In the genomic region with DNA sequence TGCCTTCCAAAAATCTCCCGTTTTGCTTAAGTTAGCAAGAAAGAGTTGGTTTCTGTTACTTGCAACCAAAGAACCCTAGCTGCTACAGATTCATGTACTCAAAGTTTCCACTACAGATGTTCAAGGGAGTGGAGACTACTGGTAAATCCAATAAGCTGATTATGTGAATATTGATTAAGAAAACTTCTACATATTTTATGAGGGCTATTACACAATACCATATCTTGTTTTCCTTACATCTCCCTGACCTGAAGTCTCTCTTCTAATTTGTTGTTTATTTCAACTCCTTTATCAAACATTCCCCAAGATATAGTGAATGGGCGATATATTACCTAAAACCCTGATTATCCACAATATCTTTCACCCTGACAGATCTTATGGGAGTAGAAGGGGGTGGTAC, we compare ENCODE assay signal across 23 cellular contexts.
DNase-seq lines count a peak whose midpoint lies in the region; ATAC-seq, FAIRE-seq and TF ChIP-seq lines count a peak whose summit lies in the region.
"Had no signal": no experiment of that assay in that cellular context is flagged by ENCODE, and none has a peak within 500 bp of the region (broad histone marks: within the 10 kb centered on the region; RNA-seq: fewer than 3 reads in every experiment).

No MANE protein-coding gene starts in this region.

- POLR2A ChIA-PET in K562 (lab: Yijun Ruan, JAX) = no interaction called here

- no peak for TF ChIP-seq EP300 in K562 (IDR thresholded peaks at IDR 0.05; ENCODE audit: low read length)

- H3K4me3 Mint-ChIP-seq in T-helper 1 cell treated with Interleukin-12 subunit alpha and Interleukin-12 subunit beta and Interleukin-4 antibody, amounts not matched to agents 30 μg/mL and 1 μg/mL, for 36 hours = no peak overlapping the region
- H3K4me3 Mint-ChIP-seq: B cell; CD4-positive, CD25-positive, alpha-beta regulatory T cell; CD8-positive, alpha-beta T cell; HFFc6 had no signal

- H3K9ac ChIP-seq in DND-41 (ENCODE audit: low read depth, low read length) (peak overlapping the region; percentile 52), K562 (ENCODE audit: insufficient read depth in 1 of 2, low read depth in 2 of 2, low read length in 2 of 2) (no peak overlapping the region)
- H3K9ac ChIP-seq: BLaER1 had no signal

- H3K4me1 Mint-ChIP-seq in T-helper 1 cell treated with Interleukin-12 subunit alpha and Interleukin-12 subunit beta and Interleukin-4 antibody, amounts not matched to agents 30 μg/mL and 1 μg/mL, for 36 hours (ENCODE audit: low read depth) = peaks cover 30% of the 10 kb centered on the region
- H3K4me1 Mint-ChIP-seq: B cell had no signal

- H3K4me3 ChIP-seq in DND-41 (ENCODE audit: low read depth in 1 of 2, low read length in 2 of 2) (peak overlapping the region in 1 of 2 experiments; percentile 42; a peak in 2 of 4 replicates), K562 (no peak overlapping the region)
- H3K4me3 ChIP-seq: BLaER1, GM12878, HAP-1 had no signal

- H3K36me3 ChIP-seq in DND-41 (ENCODE audit: insufficient read depth, low read length) (no peaks in the 10 kb centered on the region), K562 (ENCODE audit: control insufficient read depth, insufficient read depth, low read length) (no peaks in the 10 kb centered on the region)
- H3K36me3 ChIP-seq: BLaER1, HAP-1 had no signal

- peaks cover 64% of the 10 kb centered on the region for H3K4me1 ChIP-seq in DND-41 (ENCODE audit: insufficient read depth, low read length)
- H3K4me1 ChIP-seq in K562 (replicated peaks in 1 of 2; ENCODE audit: control insufficient read depth in 2 of 2, insufficient read depth in 2 of 2, low read length in 2 of 2) = peaks cover 0 to 6% of the 10 kb centered on the region in 2 experiments; a peak in 2 of 5 replicates
- H3K4me1 ChIP-seq: Caco-2, HAP-1 had no signal

- TF ChIP-seq CTCF in DND-41 (IDR thresholded peaks at IDR 0.05; ENCODE audit: borderline replicate concordance, extremely low read depth, low read length, poor library complexity, severe bottlenecking) = no peak
- TF ChIP-seq CTCF in K562 (IDR thresholded peaks at IDR 0.05 in 2 of 3, conservative IDR thresholded peaks at IDR 0.05 in 1 of 3; ENCODE audit: insufficient read depth in 2 of 3, low read depth in 1 of 3, low read length in 3 of 3) = no peak

- CTCF ChIA-PET in K562 (lab: Yijun Ruan, JAX; ENCODE audit: low intra/inter-chr PET ratio) = interaction anchor here (0.6 kb wide), 1 partner anchor 1198 kb away, joined by 3 read pairs; no protein-coding TSS in a partner anchor

- TF ChIP-seq POLR2A in K562 (conservative IDR thresholded peaks at IDR 0.05) = no peak

- H3K27ac ChIP-seq in DND-41 (ENCODE audit: low read length) (peak overlapping the region; percentile 93), K562 (ENCODE audit: extremely low read depth, low read depth, low read length) (no peak overlapping the region)
- H3K27ac ChIP-seq: 22Rv1, BLaER1, C4-2B had no signal

- ATAC-seq in DND-41 (ENCODE audit: insufficient read depth, low read depth) (no peak), K562 (no peak), HG03354 (IDR thresholded peaks at IDR 0.05; ENCODE audit: poor library complexity, severe bottlenecking, unreplicated experiment) (no peak)
- ATAC-seq: CD8-positive, alpha-beta T cell; GM12878 had no signal

- no peaks in the 10 kb centered on the region for H3K27me3 Mint-ChIP-seq in T-helper 1 cell treated with Interleukin-12 subunit alpha and Interleukin-12 subunit beta and Interleukin-4 antibody, amounts not matched to agents 30 μg/mL and 1 μg/mL, for 36 hours (ENCODE audit: low read depth)
- H3K27me3 Mint-ChIP-seq: CD4-positive, CD25-positive, alpha-beta regulatory T cell had no signal

- H3K36me3 Mint-ChIP-seq in T-helper 1 cell treated with Interleukin-12 subunit alpha and Interleukin-12 subunit beta and Interleukin-4 antibody, amounts not matched to agents 30 μg/mL and 1 μg/mL, for 36 hours (ENCODE audit: low read depth) = peaks cover 8% of the 10 kb centered on the region
- H3K36me3 Mint-ChIP-seq: CD4-positive, CD25-positive, alpha-beta regulatory T cell; CD8-positive, alpha-beta T cell had no signal

- intact Hi-C loops in K562 (cut with micrococcal nuclease) = no loop called here

- peaks cover 2% of the 10 kb centered on the region for H3K9me3 Mint-ChIP-seq in T-helper 1 cell treated with Interleukin-12 subunit alpha and Interleukin-12 subunit beta and Interleukin-4 antibody, amounts not matched to agents 30 μg/mL and 1 μg/mL, for 36 hours
- H3K9me3 Mint-ChIP-seq: CD8-positive, alpha-beta T cell; HFFc6 had no signal

- in situ Hi-C loops in K562 (cut with MboI) = no loop called here

- H3K9me1 ChIP-seq in K562 (ENCODE audit: control insufficient read depth, insufficient read depth, low read length) = no peaks in the 10 kb centered on the region

- H3K79me2 ChIP-seq in DND-41 (ENCODE audit: insufficient read depth, low read length) (no peaks in the 10 kb centered on the region), K562 (ENCODE audit: control insufficient read depth, insufficient read depth, low read length) (no peaks in the 10 kb centered on the region)

- FAIRE-seq in K562 (lab: Jason Lieb, UNC) = no peak
- FAIRE-seq: A204.1, GM12878, H54 had no signal

- H3K4me2 ChIP-seq in DND-41 (ENCODE audit: insufficient read depth, low read length) (peak overlapping the region; percentile 57), K562 (ENCODE audit: insufficient read depth, low read length) (no peak overlapping the region)
- H3K4me2 ChIP-seq: BLaER1 had no signal

- H4K20me1 ChIP-seq in DND-41 (ENCODE audit: insufficient read depth, low read length) (no peaks in the 10 kb centered on the region), K562 (replicated peaks; ENCODE audit: control insufficient read depth, insufficient read depth, low read length) (no peaks in the 10 kb centered on the region)
- H4K20me1 ChIP-seq: BLaER1 had no signal

- no peak for TF ChIP-seq RAD21 in K562 (CRISPR knock-in tag; conservative IDR thresholded peaks at IDR 0.05 in 1 of 2, IDR thresholded peaks at IDR 0.05 in 1 of 2)

- DNase-seq in T-helper 1 cell (no peak), DND-41 (no peak), NCI-H82 (lab: John Stamatoyannopoulos, UW) (peak; percentile 27), K562 (ENCODE audit: extremely low read depth in 1 of 4, low spot score in 3 of 4) (no peak), cerebellar cortex (ENCODE audit: low spot score) (no peak)
- DNase-seq: Caco-2; CD4-positive, CD25-positive, alpha-beta regulatory T cell; CD8-positive, alpha-beta T cell; DMS153; EL; GDM1; GOT3; HFFc6 had no signal

- no TSS peak for BruUV-seq in K562 (replicated peaks; lab: Mats Ljungman, UMichigan)

- H3K9me3 ChIP-seq in DND-41 (ENCODE audit: insufficient read depth, low read length, severe bottlenecking) (peaks cover 3% of the 10 kb centered on the region), K562 (replicated peaks; ENCODE audit: control insufficient read depth, insufficient read depth, low read depth, low read length) (no peaks in the 10 kb centered on the region)
- H3K9me3 ChIP-seq: Caco-2 had no signal

- WGBS in K562 (ENCODE audit: insufficient coverage, low coverage, missing lambda C conversion rate) = 24% methylated on average over 2 of the region's 2 CpGs

- H2AFZ ChIP-seq in DND-41 (ENCODE audit: low read depth, low read length) (peak overlapping the region; percentile 46), K562 (ENCODE audit: low read depth, low read length) (no peak overlapping the region)

- H3K27me3 ChIP-seq in DND-41 (ENCODE audit: insufficient read depth, low read length, poor library complexity) (no peaks in the 10 kb centered on the region), K562 (ENCODE audit: control insufficient read depth in 2 of 2, insufficient read depth in 2 of 2, low read length in 2 of 2) (no peaks in the 10 kb centered on the region)
- H3K27me3 ChIP-seq: BLaER1 had no signal

- peak overlapping the region; percentile 27 for H3K27ac Mint-ChIP-seq in T-helper 1 cell treated with Interleukin-12 subunit alpha and Interleukin-12 subunit beta and Interleukin-4 antibody, amounts not matched to agents 30 μg/mL and 1 μg/mL, for 36 hours
- H3K27ac Mint-ChIP-seq: B cell; CD8-positive, alpha-beta T cell; HFFc6 had no signal

TF ChIP-seq in K562, 482 proteins besides CTCF, POLR2A, EP300 and RAD21:
- no peak for TF ChIP-seq PBX2 (CRISPR knock-in tag; IDR thresholded peaks at IDR 0.05; ENCODE audit: low read depth)
- no peak for TF ChIP-seq PBX2 (tag; conservative IDR thresholded peaks at IDR 0.05; ENCODE audit: low read depth)
- TF ChIP-seq CEBPB (tag; IDR thresholded peaks at IDR 0.05) = peak; percentile 47; the same call in 1 of the 2 replicates
- no peak for TF ChIP-seq ZNF23 (CRISPR knock-in tag; IDR thresholded peaks at IDR 0.05)
- TF ChIP-seq CEBPG (CRISPR knock-in tag; IDR thresholded peaks at IDR 0.05) = no peak
- peak; percentile 39 to 73; a peak in 2 of 4 replicates for TF ChIP-seq CEBPG (tag; conservative IDR thresholded peaks at IDR 0.05 in 1 of 2, IDR thresholded peaks at IDR 0.05 in 1 of 2)
